In the genomic region with DNA sequence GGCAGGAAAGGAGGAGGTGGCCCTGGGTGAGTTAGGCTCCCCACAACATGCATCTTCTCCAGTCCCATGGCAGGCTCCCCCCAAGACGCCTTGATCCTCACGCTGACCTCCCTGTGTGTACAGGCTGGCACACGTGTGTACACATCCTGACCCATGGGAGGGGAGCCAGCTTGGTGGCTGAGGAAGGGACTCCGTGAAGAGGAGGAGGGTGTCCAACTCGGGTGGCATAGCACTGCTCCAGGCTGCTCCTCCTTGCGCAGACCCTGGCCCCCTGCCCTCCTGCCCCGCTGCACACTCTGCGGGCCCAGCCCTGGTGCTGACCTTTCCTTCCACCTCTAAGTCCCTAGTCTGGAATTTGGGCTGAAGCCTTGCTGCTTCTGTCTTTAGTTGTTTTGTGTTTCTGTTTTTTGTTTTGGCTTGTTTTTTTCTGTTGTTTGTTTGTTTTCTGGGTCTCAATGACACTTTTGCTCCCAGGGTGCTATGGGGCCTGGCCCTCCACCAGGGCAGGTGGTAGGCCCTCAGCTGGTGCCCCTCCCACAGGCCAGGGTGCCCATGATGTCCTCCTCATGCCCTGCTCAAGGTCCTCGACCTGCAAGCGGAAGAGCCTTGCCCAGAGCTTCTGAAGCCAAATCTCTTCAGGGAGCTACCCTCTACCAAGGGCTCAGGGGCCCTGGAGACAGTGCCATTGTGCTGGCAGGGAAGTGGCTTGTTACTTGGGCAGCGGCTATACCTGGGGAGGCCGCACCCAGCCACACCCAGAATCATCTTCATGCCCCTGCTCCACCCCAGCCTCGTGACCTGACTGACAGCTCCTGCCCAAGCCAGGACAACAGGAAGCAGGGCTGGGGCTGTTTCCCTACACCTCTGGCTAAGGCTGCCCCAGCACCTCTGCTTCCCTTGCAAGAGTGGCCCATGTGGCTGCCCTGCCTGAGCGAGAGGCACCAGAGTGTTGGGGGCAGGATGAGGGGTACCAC, we compare ENCODE assay signal across 11 cellular contexts. TPM values are rescaled to one million over a fixed set of nuclear protein-coding genes. Genes with fewer than 3 reads are reported as not detected.
DNase-seq lines count a peak whose midpoint lies in the region; ATAC-seq and TF ChIP-seq lines count a peak whose summit lies in the region.
"Had no signal": no experiment of that assay in that cellular context is flagged by ENCODE, and none has a peak within 500 bp of the region (broad histone marks: within the 10 kb centered on the region; RNA-seq: fewer than 3 reads in every experiment).

No MANE protein-coding gene starts in this region.

- no peak overlapping the region for H3K4me3 ChIP-seq in RWPE2 (ENCODE audit: severe bottlenecking)
- no peak overlapping the region for H3K4me3 ChIP-seq in gastroesophageal sphincter
- H3K4me3 ChIP-seq in sigmoid colon = no peak overlapping the region

- 59 to 63% methylated on average over 2 to 5 of the region's 14 CpGs for WGBS in gastroesophageal sphincter (ENCODE audit: low coverage in 1 of 2), 2 donors
- WGBS in sigmoid colon, 2 donors = 14 to 64% methylated on average over 14 of the region's 14 CpGs

- H3K36me3 ChIP-seq in RWPE2 (ENCODE audit: low read depth) (no peaks in the 10 kb centered on the region), gastroesophageal sphincter (no peaks in the 10 kb centered on the region), sigmoid colon (no peaks in the 10 kb centered on the region)

- intact Hi-C loops in sigmoid colon (cut with DNase I) = no loop called here

- peak overlapping the region; percentile 86 for H3K27ac ChIP-seq in C4-2B
- H3K27ac ChIP-seq in RWPE2 (ENCODE audit: poor library complexity, severe bottlenecking) = peak overlapping the region; percentile 74
- H3K27ac ChIP-seq in gastroesophageal sphincter = peak overlapping the region; percentile 39 to 89 (median 82)
- peak overlapping the region; percentile 80 to 89 (median 81) for H3K27ac ChIP-seq in sigmoid colon

- TF ChIP-seq CTCF in C4-2B (conservative IDR thresholded peaks at IDR 0.05) (no peak), RWPE2 (IDR thresholded peaks at IDR 0.05; ENCODE audit: poor library complexity, severe bottlenecking) (no peak), gastroesophageal sphincter (IDR thresholded peaks at IDR 0.05) (no peak), sigmoid colon (IDR thresholded peaks at IDR 0.05) (no peak)

- no peak for TF ChIP-seq EP300 in gastroesophageal sphincter (IDR thresholded peaks at IDR 0.05)
- no peak for TF ChIP-seq EP300 in sigmoid colon (IDR thresholded peaks at IDR 0.05)

- H3K27me3 ChIP-seq in RWPE2 (ENCODE audit: insufficient read depth, poor library complexity, severe bottlenecking) (no peaks in the 10 kb centered on the region), gastroesophageal sphincter (no peaks in the 10 kb centered on the region), sigmoid colon (no peaks in the 10 kb centered on the region)

- TF ChIP-seq POLR2A in gastroesophageal sphincter (IDR thresholded peaks at IDR 0.05) = no peak
- no peak for TF ChIP-seq POLR2A in sigmoid colon (IDR thresholded peaks at IDR 0.05)

- DNase-seq in RWPE2 (ENCODE audit: low spot score) (no peak), sigmoid colon (no peak), NCI-H226 (no peak)
- no peak for DNase-seq in stimulated activated CD4-positive, alpha-beta T cell treated with anti-CD3 and anti-CD28 coated beads, Interleukin-4, amount 100 ng/mL, for 4 hours
- DNase-seq: H9 had no signal

- H3K9me3 ChIP-seq in RWPE2 (ENCODE audit: severe bottlenecking) (no peaks in the 10 kb centered on the region), gastroesophageal sphincter (no peaks in the 10 kb centered on the region), sigmoid colon (no peaks in the 10 kb centered on the region)

- peaks cover 35% of the 10 kb centered on the region for H3K4me1 ChIP-seq in RWPE2 (ENCODE audit: insufficient read depth, poor library complexity, severe bottlenecking)
- peaks cover 2 to 85% (median 33%) of the 10 kb centered on the region in 3 donors for H3K4me1 ChIP-seq in gastroesophageal sphincter
- H3K4me1 ChIP-seq in sigmoid colon = peaks cover 0 to 84% (median 60%) of the 10 kb centered on the region in 4 donors

- ATAC-seq in RWPE2 (ENCODE audit: low read depth) = peak; percentile 46
- no peak for ATAC-seq in gastroesophageal sphincter
- no peak for ATAC-seq in GM18511 (IDR thresholded peaks at IDR 0.05; ENCODE audit: unreplicated experiment)
- ATAC-seq in HG02981 (IDR thresholded peaks at IDR 0.05; ENCODE audit: unreplicated experiment) = no peak

RNA-seq across cellular contexts. Expression of gene EPHB3, which starts 5.1 kb away (rescaled TPM):
- total RNA-seq in gastroesophageal sphincter (10 to 100 TPM in 1 of 4 donors, 1 to 10 TPM in 3; 3.1 to 10.6 (median 4.6) TPM), sigmoid colon (1 to 10 TPM; 1.8 to 2.8 (median 2.2) TPM)
- polyA plus RNA-seq in sigmoid colon = 10 to 100 TPM in 1 of 3 donors, 1 to 10 TPM in 2; 1.6 to 20.2 (median 1.8) TPM
- total RNA-seq: endothelial cell of umbilical vein, pulmonary artery endothelial cell had no signal
